In genomic region chr14:23186913-23187654, GRCh38 we compare ENCODE assay signal across 9 cellular contexts. TPM values are rescaled to one million over a fixed set of nuclear protein-coding genes. Genes with fewer than 3 reads are reported as not detected.
DNase-seq lines count a peak whose midpoint lies in the region; FAIRE-seq and TF ChIP-seq lines count a peak whose summit lies in the region.
"Had no signal": no experiment of that assay in that cellular context is flagged by ENCODE, and none has a peak within 500 bp of the region (broad histone marks: within the 10 kb centered on the region; RNA-seq: fewer than 3 reads in every experiment).

No MANE protein-coding gene starts in this region.

- CTCF ChIA-PET in endothelial cell of umbilical vein (lab: Charles Lee) = interaction anchor here (0.6 to 25.6 kb wide), 27 partner anchors 9 to 201 kb away, joined by 3 to 1289 read pairs (median 4); partner anchors contain the start of genes ACIN1, C14orf119, CEBPE and PPP1R3E

- DNase-seq in NCI-H2107 treated with DMSO at 0.1 percent for 48 hours (lab: John Stamatoyannopoulos, UW; ENCODE audit: unreplicated experiment) (peak; percentile 41), NCI-H2107 (lab: John Stamatoyannopoulos, UW) (no peak), Kasumi-1 (lab: John Stamatoyannopoulos, UW) (peak; percentile 76 to 82), SHP77 (lab: John Stamatoyannopoulos, UW) (peak; percentile 30 to 70), endothelial cell of umbilical vein (ENCODE audit: low read depth, low spot score) (peak; percentile 81), mucosa of gallbladder (ENCODE audit: low spot score) (peak; percentile 50), T1000 (lab: John Stamatoyannopoulos, UW) (no peak), islet precursor cell (no peak)

- H3K9me1 ChIP-seq in endothelial cell of umbilical vein (replicated peaks; ENCODE audit: control insufficient read depth, extremely low read depth, insufficient read depth, low read length) = no peaks in the 10 kb centered on the region

- intact Hi-C loops in endothelial cell of umbilical vein (cut with micrococcal nuclease) = loop anchor here (1.0 to 10.0 kb wide), 4 partner anchors 66 to 202 kb away; partner anchors contain the start of gene AJUBA

- no peak overlapping the region for H3K9ac ChIP-seq in endothelial cell of umbilical vein (replicated peaks; ENCODE audit: extremely low read depth, insufficient read depth, low read length)

- peak; percentile 61 to 73 for TF ChIP-seq CTCF in endothelial cell of umbilical vein (IDR thresholded peaks at IDR 0.05; ENCODE audit: extremely low read depth in 1 of 2, insufficient read depth in 1 of 2, low read depth in 1 of 2, low read length in 2 of 2)

- dilution Hi-C loops in endothelial cell of umbilical vein (cut with MboI; ENCODE audit: extremely low pct_ligation_motif_present, low sequenced_read_pairs) = no loop called here

- H3K4me3 ChIP-seq in endothelial cell of umbilical vein (replicated peaks in 1 of 3; ENCODE audit: insufficient read depth in 1 of 3, low read depth in 1 of 3, low read length in 3 of 3) = no peak overlapping the region
- H3K4me3 ChIP-seq: BLaER1 treated with 17β-estradiol and CSF1 and Interleukin-3, amounts not matched to agents 10 nM and 100 nM had no signal

- no peaks in the 10 kb centered on the region for H3K36me3 ChIP-seq in endothelial cell of umbilical vein (ENCODE audit: control insufficient read depth in 2 of 2, extremely low read depth in 1 of 2, insufficient read depth in 2 of 2, low read length in 2 of 2)
- H3K36me3 ChIP-seq: BLaER1 treated with 17β-estradiol and CSF1 and Interleukin-3, amounts not matched to agents 10 nM and 100 nM had no signal

- no peaks in the 10 kb centered on the region for H3K9me3 ChIP-seq in endothelial cell of umbilical vein (replicated peaks; ENCODE audit: control insufficient read depth, insufficient read depth, low read length)

- POLR2A ChIA-PET in endothelial cell of umbilical vein (lab: Charles Lee) = interaction anchor here (0.7 kb wide), 1 partner anchor 45 kb away, joined by 4 read pairs; no protein-coding TSS in a partner anchor

- H3K27ac ChIP-seq in endothelial cell of umbilical vein (ENCODE audit: insufficient read depth, low read depth, low read length) = no peak overlapping the region

- peak overlapping the region; percentile 7 for H2AFZ ChIP-seq in endothelial cell of umbilical vein (ENCODE audit: low read depth, low read length)

- peaks cover under 1 to 5% of the 10 kb centered on the region in 2 experiments for H3K27me3 ChIP-seq in endothelial cell of umbilical vein (ENCODE audit: control insufficient read depth in 2 of 2, insufficient read depth in 2 of 2, low read length in 2 of 2)

- H3K4me1 ChIP-seq in endothelial cell of umbilical vein (ENCODE audit: control insufficient read depth, extremely low read depth, insufficient read depth, low read length) = peaks cover 22% of the 10 kb centered on the region

- TF ChIP-seq POLR2A in endothelial cell of umbilical vein (IDR thresholded peaks at IDR 0.05; ENCODE audit: low read depth, low read length) = no peak

- FAIRE-seq in endothelial cell of umbilical vein (lab: Jason Lieb, UNC) = peak; percentile 67

- H4K20me1 ChIP-seq in endothelial cell of umbilical vein (replicated peaks; ENCODE audit: control insufficient read depth, extremely low read depth, insufficient read depth, low read length) = no peaks in the 10 kb centered on the region
- H4K20me1 ChIP-seq: BLaER1 treated with 17β-estradiol and CSF1 and Interleukin-3, amounts not matched to agents 10 nM and 100 nM had no signal

- no TSS peak for BruUV-seq in endothelial cell of umbilical vein (replicated peaks; lab: Mats Ljungman, UMichigan)

- H3K79me2 ChIP-seq in endothelial cell of umbilical vein (ENCODE audit: control insufficient read depth, insufficient read depth, low read length) = no peaks in the 10 kb centered on the region

- no peak overlapping the region for H3K4me2 ChIP-seq in endothelial cell of umbilical vein (ENCODE audit: insufficient read depth, low read length)

TF ChIP-seq in endothelial cell of umbilical vein, 7 proteins besides CTCF, POLR2A, EP300 and RAD21:
- TF ChIP-seq JUN (IDR thresholded peaks at IDR 0.05; ENCODE audit: borderline replicate concordance, insufficient read depth, insufficient read length, low read depth) (no peak), MAX (IDR thresholded peaks at IDR 0.05; ENCODE audit: insufficient read depth, insufficient read length) (no peak), FOS (IDR thresholded peaks at IDR 0.05; ENCODE audit: borderline replicate concordance, insufficient read depth, low read length) (no peak), GATA2 (IDR thresholded peaks at IDR 0.05; ENCODE audit: insufficient read depth, insufficient read length, low read depth, low read length) (no peak), EZH2 (IDR thresholded peaks at IDR 0.05; ENCODE audit: borderline replicate concordance, low read depth, low read length, severe bottlenecking) (no peak), POLR2AphosphoS5 (IDR thresholded peaks at IDR 0.05; ENCODE audit: insufficient read depth, low read depth, low read length) (no peak), MYC (IDR thresholded peaks at IDR 0.05; ENCODE audit: low read depth, low read length) (no peak)
TF ChIP-seq in endothelial cell of umbilical vein: peak in this region for 0.

RNA-seq across cellular contexts. Expression of gene SLC7A8, which starts 3.6 kb away (rescaled TPM):
- total RNA-seq in endothelial cell of umbilical vein (1.1 and 1.6 TPM in 2 replicates), mucosa of gallbladder (98.5 TPM)
- polyA plus RNA-seq in endothelial cell of umbilical vein = 0.76 and 0.88 TPM in 2 replicates
- 0.56 and 0.61 TPM in 2 replicates for polyA plus RNA-seq in endothelial cell of umbilical vein (2011; cell fraction: cytosol; rRNA removed)
- polyA plus RNA-seq in endothelial cell of umbilical vein (2011; cell fraction: nucleus; rRNA removed) = 0.57 and 1.0 TPM in 2 replicates
- polyA plus RNA-seq in endothelial cell of umbilical vein (2012) = 2.7 and 16.6 TPM in 2 replicates
- polyA minus RNA-seq in endothelial cell of umbilical vein = 1.9 and 3.4 TPM in 2 replicates
- polyA minus RNA-seq in endothelial cell of umbilical vein (2011; cell fraction: cytosol; rRNA and poly(A)+ RNA removed) = not detected
- 0.24 and 0.29 TPM in 2 replicates for polyA minus RNA-seq in endothelial cell of umbilical vein (2011; cell fraction: nucleus; rRNA and poly(A)+ RNA removed)

RNA-seq across cellular contexts. Expression of gene RNF212B, which starts 50.7 kb away (rescaled TPM):
- total RNA-seq in endothelial cell of umbilical vein (not detected in 2 replicates), mucosa of gallbladder (0.20 TPM)
- polyA plus RNA-seq in endothelial cell of umbilical vein = not detected in 2 replicates
- polyA plus RNA-seq in endothelial cell of umbilical vein (2011; cell fraction: cytosol; rRNA removed) = not detected in 2 replicates
- polyA plus RNA-seq in endothelial cell of umbilical vein (2011; cell fraction: nucleus; rRNA removed) = not detected in 2 replicates
- not detected in 2 replicates for polyA plus RNA-seq in endothelial cell of umbilical vein (2012)
- not detected in 2 replicates for polyA minus RNA-seq in endothelial cell of umbilical vein
- not detected for polyA minus RNA-seq in endothelial cell of umbilical vein (2011; cell fraction: cytosol; rRNA and poly(A)+ RNA removed)
- polyA minus RNA-seq in endothelial cell of umbilical vein (2011; cell fraction: nucleus; rRNA and poly(A)+ RNA removed) = not detected in 2 replicates

Comparison
In these comparisons a context has a peak if more than half of its experiments do, and no peak if none do; other contexts are left out.
1. DNase-seq: peak in NCI-H2107 treated with DMSO at 0.1 percent for 48 hours (single experiment), Kasumi-1 (2 of 2), SHP77 (2 of 2), endothelial cell of umbilical vein (single experiment) and mucosa of gallbladder (single experiment); none in NCI-H2107 (single experiment), T1000 (single experiment) and islet precursor cell (single experiment).
2. RNA of gene SLC7A8, which starts 3.6 kb away (total RNA-seq): 98.5 TPM in mucosa of gallbladder (single experiment); 1.1 to 1.6 TPM in endothelial cell of umbilical vein; every median in the first group is over 10 times any median in the second.